In genomic region chr11:57638811-57639320, GRCh38 we compare ENCODE assay signal across 8 cellular contexts. TPM values are rescaled to one million over a fixed set of nuclear protein-coding genes. Genes with fewer than 3 reads are reported as not detected.
DNase-seq lines count a peak whose midpoint lies in the region; ATAC-seq, FAIRE-seq and TF ChIP-seq lines count a peak whose summit lies in the region.

No MANE protein-coding gene starts in this region.

- 0 out of 2 replicates have a peak, but pooled peaks have one; percentile 7 for ATAC-seq in HCT116
- peak; percentile 27 to 37 for ATAC-seq in stimulated activated naive B cell treated with anti-CD40 and anti-IgM and Interleukin-4, amounts not matched to agents 10 μg/mL and 1 μg/mL and 100 μg/mL, for 72 hours (replicated peaks)

- peak overlapping the region; percentile 73 for H3K4me2 ChIP-seq in HCT116 (ENCODE audit: low read length)

- intact Hi-C loops in HCT116 (cut with micrococcal nuclease): no loop called here
- intact Hi-C loops in activated T-helper 2 cell treated with anti-CD3 and anti-CD28 coated beads, Interferon-gamma antibody, Interleukin-2, Interleukin-4, amounts not matched to agents 10 μg/mL and 5 μg/mL and 100 μg/mL, durations not matched to agents 14 hours and 24 hours and 36 hours (cut with micrococcal nuclease): no loop called here

- peak overlapping the region; percentile 65; the same call in 1 of the 2 replicates for H3K27ac ChIP-seq in HCT116 (ENCODE audit: low read depth, low read length)

- TSS peak; percentile 12 for BruUV-seq in HCT116 (replicated peaks; lab: Mats Ljungman, UMichigan)

- peak overlapping the region; percentile 45 for H3K27ac Mint-ChIP-seq in activated T-helper 2 cell treated with anti-CD3 and anti-CD28 coated beads, Interferon-gamma antibody, Interleukin-2, Interleukin-4, amounts not matched to agents 10 μg/mL and 5 μg/mL and 100 μg/mL, durations not matched to agents 14 hours and 24 hours and 36 hours
- H3K27ac Mint-ChIP-seq in stimulated activated naive B cell treated with anti-CD40 and anti-IgM and Interleukin-4, amounts not matched to agents 10 μg/mL and 1 μg/mL and 100 μg/mL, for 72 hours: peak overlapping the region; percentile 63

- H3K27me3 ChIP-seq in HCT116 (ENCODE audit: insufficient read depth, low read length) (no peaks in the 10 kb centered on the region; the same call in 1 of the 2 replicates), iPS-15b (ENCODE audit: control insufficient read depth, insufficient read depth, low read length) (peaks cover 3% of the 10 kb centered on the region)

- no peaks in the 10 kb centered on the region for H3K36me3 ChIP-seq in HCT116 (ENCODE audit: control insufficient read depth in 1 of 2, insufficient read depth in 2 of 2, low read length in 2 of 2)
- peaks cover 4% of the 10 kb centered on the region for H3K36me3 ChIP-seq in iPS-15b (ENCODE audit: control insufficient read depth, insufficient read depth, low read length)

- TF ChIP-seq RAD21 in HCT116 (IDR thresholded peaks at IDR 0.05; ENCODE audit: low read depth): no peak

- H4K20me1 ChIP-seq in HCT116 (ENCODE audit: insufficient read depth): no peaks in the 10 kb centered on the region

- peaks cover 10% of the 10 kb centered on the region for H3K79me2 ChIP-seq in HCT116 (ENCODE audit: insufficient read depth, low read length)

- 0 out of 6 replicates have a peak, but pooled peaks of 1 of the 3 experiments have one; percentile 14 for TF ChIP-seq CTCF in HCT116 (IDR thresholded peaks at IDR 0.05 in 2 of 3, conservative IDR thresholded peaks at IDR 0.05 in 1 of 3; ENCODE audit: borderline replicate concordance in 1 of 3, insufficient read depth in 1 of 3, low read depth in 2 of 3, low read length in 2 of 3)

- peaks cover 31% of the 10 kb centered on the region for H3K27me3 Mint-ChIP-seq in activated T-helper 2 cell treated with anti-CD3 and anti-CD28 coated beads, Interferon-gamma antibody, Interleukin-2, Interleukin-4, amounts not matched to agents 10 μg/mL and 5 μg/mL and 100 μg/mL, durations not matched to agents 14 hours and 24 hours and 36 hours (ENCODE audit: low read depth)
- peaks cover 43 to 48% of the 10 kb centered on the region in 2 donors for H3K27me3 Mint-ChIP-seq in stimulated activated naive B cell treated with anti-CD40 and anti-IgM and Interleukin-4, amounts not matched to agents 10 μg/mL and 1 μg/mL and 100 μg/mL, for 72 hours

- peaks cover 24% of the 10 kb centered on the region for H3K4me1 Mint-ChIP-seq in activated T-helper 2 cell treated with anti-CD3 and anti-CD28 coated beads, Interferon-gamma antibody, Interleukin-2, Interleukin-4, amounts not matched to agents 10 μg/mL and 5 μg/mL and 100 μg/mL, durations not matched to agents 14 hours and 24 hours and 36 hours (ENCODE audit: low read depth)
- H3K4me1 Mint-ChIP-seq in stimulated activated naive B cell treated with anti-CD40 and anti-IgM and Interleukin-4, amounts not matched to agents 10 μg/mL and 1 μg/mL and 100 μg/mL, for 72 hours: peaks cover 12 to 30% of the 10 kb centered on the region in 2 donors

- RAD21 ChIA-PET in HCT116 (lab: Charles Lee; ENCODE audit: low non-redundant PET in 1 of 2, low total read pairs in 2 of 2, uncharacterized antibody in 2 of 2, unreplicated experiment in 2 of 2): no interaction called here

- no peak overlapping the region for H2AFZ ChIP-seq in HCT116 (ENCODE audit: low read depth, low read length, poor library complexity, severe bottlenecking)

- H3K9me2 ChIP-seq in HCT116 (ENCODE audit: insufficient read depth): no peaks in the 10 kb centered on the region

- H3K36me3 Mint-ChIP-seq in activated T-helper 2 cell treated with anti-CD3 and anti-CD28 coated beads, Interferon-gamma antibody, Interleukin-2, Interleukin-4, amounts not matched to agents 10 μg/mL and 5 μg/mL and 100 μg/mL, durations not matched to agents 14 hours and 24 hours and 36 hours (ENCODE audit: low read depth): no peaks in the 10 kb centered on the region
- H3K36me3 Mint-ChIP-seq in stimulated activated naive B cell treated with anti-CD40 and anti-IgM and Interleukin-4, amounts not matched to agents 10 μg/mL and 1 μg/mL and 100 μg/mL, for 72 hours: no peaks in the 10 kb centered on the region

- H3K9me3 ChIP-seq in HCT116 (ENCODE audit: control insufficient read depth in 1 of 2, insufficient read depth in 1 of 2, low read depth in 1 of 2, low read length in 2 of 2) (no peaks in the 10 kb centered on the region), iPS-15b (ENCODE audit: control insufficient read depth, insufficient read depth, low read length) (no peaks in the 10 kb centered on the region)

- H3K9ac ChIP-seq in HCT116 (ENCODE audit: low read length) (peak overlapping the region; percentile 85), iPS-15b (ENCODE audit: low read depth, low read length) (peak overlapping the region; percentile 99)

- POLR2A ChIA-PET in HCT116 (lab: Charles Lee): interaction anchor here (0.6 kb wide), 1 partner anchor 232 kb away, joined by 3 read pairs; no protein-coding TSS in a partner anchor

- DNase-seq in HCT116 (ENCODE audit: low read depth, low spot score) (no peak), dermis blood vessel endothelial cell (no peak), SIG-M5 treated with dmso at 0.1 percent for 504 hours (lab: John Stamatoyannopoulos, UW; ENCODE audit: unreplicated experiment) (no peak), GM19239 (ENCODE audit: insufficient read length, low spot score) (no peak), NCI-H128 (lab: John Stamatoyannopoulos, UW; ENCODE audit: unreplicated experiment) (no peak)
- DNase-seq in activated T-helper 2 cell treated with anti-CD3 and anti-CD28 coated beads, Interferon-gamma antibody, Interleukin-2, Interleukin-4, amounts not matched to agents 10 μg/mL and 5 μg/mL and 100 μg/mL, durations not matched to agents 14 hours and 24 hours and 36 hours (ENCODE audit: low spot score): no peak
- DNase-seq in stimulated activated naive B cell treated with anti-CD40 and anti-IgM and Interleukin-4, amounts not matched to agents 10 μg/mL and 1 μg/mL and 100 μg/mL, for 72 hours: no peak

- FAIRE-seq in GM19239 (lab: Jason Lieb, UNC): no peak

- H3K4me3 Mint-ChIP-seq in activated T-helper 2 cell treated with anti-CD3 and anti-CD28 coated beads, Interferon-gamma antibody, Interleukin-2, Interleukin-4, amounts not matched to agents 10 μg/mL and 5 μg/mL and 100 μg/mL, durations not matched to agents 14 hours and 24 hours and 36 hours (ENCODE audit: low read depth): peak overlapping the region; percentile 92
- peak overlapping the region; percentile 88 to 90 for H3K4me3 Mint-ChIP-seq in stimulated activated naive B cell treated with anti-CD40 and anti-IgM and Interleukin-4, amounts not matched to agents 10 μg/mL and 1 μg/mL and 100 μg/mL, for 72 hours

- H3K4me3 ChIP-seq in HCT116 (replicated peaks in 1 of 2; ENCODE audit: low read depth in 1 of 2, low read length in 2 of 2): peak overlapping the region; percentile 75 to 78
- peak overlapping the region; percentile 99 for H3K4me3 ChIP-seq in iPS-15b (ENCODE audit: low read depth, low read length)

- peaks cover 6 to 26% of the 10 kb centered on the region in 2 experiments; a peak in 3 of 4 replicates for H3K4me1 ChIP-seq in HCT116 (ENCODE audit: control insufficient read depth in 1 of 2, insufficient read depth in 2 of 2, low read length in 2 of 2)
- H3K4me1 ChIP-seq in iPS-15b (ENCODE audit: control insufficient read depth, insufficient read depth, low read length): peaks cover 27% of the 10 kb centered on the region

- no peak for TF ChIP-seq POLR2A in HCT116 (IDR thresholded peaks at IDR 0.05; ENCODE audit: borderline replicate concordance, extremely low read depth, insufficient read depth, insufficient read length)

- H3K9me3 Mint-ChIP-seq in activated T-helper 2 cell treated with anti-CD3 and anti-CD28 coated beads, Interferon-gamma antibody, Interleukin-2, Interleukin-4, amounts not matched to agents 10 μg/mL and 5 μg/mL and 100 μg/mL, durations not matched to agents 14 hours and 24 hours and 36 hours: no peaks in the 10 kb centered on the region
- no peaks in the 10 kb centered on the region for H3K9me3 Mint-ChIP-seq in stimulated activated naive B cell treated with anti-CD40 and anti-IgM and Interleukin-4, amounts not matched to agents 10 μg/mL and 1 μg/mL and 100 μg/mL, for 72 hours

- CTCF ChIA-PET in HCT116 (lab: Charles Lee): interaction anchor here (4.4 kb wide), 1 partner anchor 71 kb away, joined by 40 read pairs; the partner anchor contains the start of gene UBE2L6

TF ChIP-seq in HCT116, 20 proteins besides CTCF, POLR2A, EP300 and RAD21 (continues in another document):
- TF ChIP-seq SP1 (IDR thresholded peaks at IDR 0.05; ENCODE audit: low read depth) (no peak), CBX3 (IDR thresholded peaks at IDR 0.05; ENCODE audit: low read depth) (no peak), JUND (IDR thresholded peaks at IDR 0.05) (no peak), YY1 (IDR thresholded peaks at IDR 0.05; ENCODE audit: extremely low read depth, insufficient replicate concordance, low read depth, low read length) (no peak), ZNF274 (IDR thresholded peaks at IDR 0.05; ENCODE audit: low read depth, low read length) (no peak), EGR1 (IDR thresholded peaks at IDR 0.05; ENCODE audit: low read depth) (no peak), EZH2phosphoT487 (IDR thresholded peaks at IDR 0.05; ENCODE audit: borderline replicate concordance) (no peak)

RNA-seq across cellular contexts. Expression of gene YPEL4, which starts 10.8 kb away (rescaled TPM):
- total RNA-seq in HCT116 (2021; ENCODE audit: unreplicated experiment) (0.32 TPM), dermis blood vessel endothelial cell (0.05 TPM in 1 of 2 replicates, not detected in the other)
- polyA plus RNA-seq in HCT116 (2012): 0.52 and 0.83 TPM in 2 replicates
- 0.37 and 0.64 TPM in 2 replicates for total RNA-seq in activated T-helper 2 cell treated with anti-CD3 and anti-CD28 coated beads, Interferon-gamma antibody, Interleukin-2, Interleukin-4, amounts not matched to agents 10 μg/mL and 5 μg/mL and 100 μg/mL, durations not matched to agents 14 hours and 24 hours and 36 hours

RNA-seq across cellular contexts. Expression of gene CLP1, which starts 18.7 kb away (rescaled TPM):
- total RNA-seq in HCT116 (2021; ENCODE audit: unreplicated experiment): 17.7 TPM
- 13.1 and 13.8 TPM in 2 replicates for polyA plus RNA-seq in HCT116 (2012)
- total RNA-seq in activated T-helper 2 cell treated with anti-CD3 and anti-CD28 coated beads, Interferon-gamma antibody, Interleukin-2, Interleukin-4, amounts not matched to agents 10 μg/mL and 5 μg/mL and 100 μg/mL, durations not matched to agents 14 hours and 24 hours and 36 hours: 17.7 and 19.9 TPM in 2 replicates
- 24.6 and 26.5 TPM in 2 replicates for total RNA-seq in dermis blood vessel endothelial cell

RNA-seq across cellular contexts. Expression of gene ZDHHC5, which starts 29.0 kb away (rescaled TPM):
- total RNA-seq in HCT116 (2021; ENCODE audit: unreplicated experiment) (64.1 TPM), dermis blood vessel endothelial cell (34.0 and 55.9 TPM in 2 replicates)
- polyA plus RNA-seq in HCT116 (2012): 56.8 and 57.1 TPM in 2 replicates
- 64.7 and 69.9 TPM in 2 replicates for total RNA-seq in activated T-helper 2 cell treated with anti-CD3 and anti-CD28 coated beads, Interferon-gamma antibody, Interleukin-2, Interleukin-4, amounts not matched to agents 10 μg/mL and 5 μg/mL and 100 μg/mL, durations not matched to agents 14 hours and 24 hours and 36 hours

RNA-seq across cellular contexts. Expression of gene SERPING1, which starts 41.4 kb away (rescaled TPM):
- 3.4 TPM for total RNA-seq in HCT116 (2021; ENCODE audit: unreplicated experiment)
- polyA plus RNA-seq in HCT116 (2012): 4.1 and 4.6 TPM in 2 replicates
- total RNA-seq in activated T-helper 2 cell treated with anti-CD3 and anti-CD28 coated beads, Interferon-gamma antibody, Interleukin-2, Interleukin-4, amounts not matched to agents 10 μg/mL and 5 μg/mL and 100 μg/mL, durations not matched to agents 14 hours and 24 hours and 36 hours: not detected in 2 replicates
- 0.19 and 0.85 TPM in 2 replicates for total RNA-seq in dermis blood vessel endothelial cell
